In genomic region chr5:134070648-134070978, GRCh38 we compare ENCODE assay signal across 9 cellular contexts. TPM values are rescaled to one million over a fixed set of nuclear protein-coding genes. Genes with fewer than 3 reads are reported as not detected.
DNase-seq lines count a peak whose midpoint lies in the region; FAIRE-seq and TF ChIP-seq lines count a peak whose summit lies in the region.
"Had no signal": no experiment of that assay in that cellular context is flagged by ENCODE, and none has a peak within 500 bp of the region (broad histone marks: within the 10 kb centered on the region; RNA-seq: fewer than 3 reads in every experiment).

No MANE protein-coding gene starts in this region.

- H2AK5ac ChIP-seq in H1 (ENCODE audit: low read depth, low read length) = no peak overlapping the region

- no peak overlapping the region for H3K4ac ChIP-seq in H1 (replicated peaks; ENCODE audit: insufficient read length, low read depth, low read length)

- DNase-seq in BJ (ENCODE audit: low read depth) (no peak), H1 (ENCODE audit: low read depth in 1 of 2, low spot score in 2 of 2) (no peak), D341Med (ENCODE audit: low spot score) (no peak), NCI-H774 (lab: John Stamatoyannopoulos, UW) (no peak), NCI-H345 (lab: John Stamatoyannopoulos, UW) (no peak)
- DNase-seq in stimulated activated CD4-positive, alpha-beta T cell treated with anti-CD3 and anti-CD28 coated beads, Interleukin-15, amount 100 ng/mL, for 24 hours = no peak
- DNase-seq: amniotic stem cell had no signal

- TF ChIP-seq EP300 in H1 (IDR thresholded peaks at IDR 0.05; ENCODE audit: borderline replicate concordance in 1 of 2, low read depth in 2 of 2, low read length in 2 of 2) = no peak

- H3K79me2 ChIP-seq in H1 (ENCODE audit: control insufficient read depth in 1 of 2, insufficient read depth in 2 of 2, low read length in 2 of 2) = no peaks in the 10 kb centered on the region

- no peak for FAIRE-seq in H1 (lab: Jason Lieb, UNC)

- H3K4me2 ChIP-seq in H1 (ENCODE audit: insufficient read depth in 1 of 2, low read depth in 2 of 2, low read length in 2 of 2) = peak overlapping the region; percentile 56 to 77

- peak overlapping the region; percentile 43 for H3K9ac ChIP-seq in HUES6 (ENCODE audit: low read length)
- no peak overlapping the region for H3K9ac ChIP-seq in H1 (replicated peaks in 1 of 4; ENCODE audit: extremely low read depth in 1 of 4, low read depth in 3 of 4, low read length in 3 of 4)

- H3K9me3 ChIP-seq in HUES6 (ENCODE audit: control insufficient read depth, insufficient read depth, low read depth, low read length) = no peaks in the 10 kb centered on the region
- H3K9me3 ChIP-seq in H1 (ENCODE audit: insufficient read depth in 2 of 2, low read depth in 1 of 2, low read length in 1 of 2) = no peaks in the 10 kb centered on the region

- H2BK5ac ChIP-seq in H1 (ENCODE audit: low read depth, low read length) = no peak overlapping the region

- no peak overlapping the region for H4K91ac ChIP-seq in H1 (replicated peaks; ENCODE audit: insufficient read length, low read length)

- H2BK15ac ChIP-seq in H1 (ENCODE audit: low read length) = no peak overlapping the region

- TF ChIP-seq POLR2A in H1 (IDR thresholded peaks at IDR 0.05; ENCODE audit: control extremely low read depth in 1 of 2, low read depth in 2 of 2, low read length in 2 of 2) = no peak

- TF ChIP-seq RAD21 in H1 (IDR thresholded peaks at IDR 0.05 in 1 of 2, conservative IDR thresholded peaks at IDR 0.05 in 1 of 2; ENCODE audit: low read depth in 2 of 2, low read length in 2 of 2) = no peak

- TF ChIP-seq CTCF in BJ (IDR thresholded peaks at IDR 0.05; ENCODE audit: insufficient read depth, low read depth, low read length) (0 out of 2 replicates have a peak, but pooled peaks have one; percentile 6), H1 (IDR thresholded peaks at IDR 0.05; ENCODE audit: control extremely low read depth in 1 of 3, insufficient read depth in 1 of 3, low read depth in 1 of 3, low read length in 3 of 3) (no peak), nephron (IDR thresholded peaks at IDR 0.05; ENCODE audit: unreplicated experiment in 3 of 3) (no peak)

- H3K23me2 ChIP-seq in H1 (ENCODE audit: low read depth, low read length) = peaks cover 6% of the 10 kb centered on the region; the same call in 1 of the 2 replicates

- H2BK20ac ChIP-seq in H1 (ENCODE audit: low read length) = no peak overlapping the region; the same call in 1 of the 2 replicates

- H3K27me3 ChIP-seq in BJ (ENCODE audit: control insufficient read depth, insufficient read depth, low read length) (peaks cover 24% of the 10 kb centered on the region), HUES6 (ENCODE audit: control insufficient read depth, insufficient read depth, low read length) (peaks cover 8% of the 10 kb centered on the region; the same call in 1 of the 2 replicates), H1 (replicated peaks in 1 of 4; ENCODE audit: control insufficient read depth in 3 of 4, extremely low read depth in 1 of 4, insufficient read depth in 3 of 4, low read length in 3 of 4) (peaks cover 0 to 8% (median 3%) of the 10 kb centered on the region in 4 experiments; a peak in 4 of 7 replicates)

- WGBS in H1 (ENCODE audit: extremely low coverage in 1 of 2, insufficient coverage in 1 of 2, insufficient read length in 1 of 2, insufficient replicate concordance in 2 of 2, low coverage in 1 of 2, low lambda C conversion rate in 2 of 2, missing lambda C conversion rate in 1 of 2), 2 experiments = 45% methylated on average over 9 of the region's 9 CpGs; no CpG with 5 or more reads in 1 of the 2 experiments

- H3K4me3 Mint-ChIP-seq in nephron = peak overlapping the region; percentile 47 to 64 (median 52)

- H4K8ac ChIP-seq in H1 (ENCODE audit: extremely low read depth, insufficient read depth, low read length) = no peak overlapping the region

- no peak overlapping the region for H2BK120ac ChIP-seq in H1 (replicated peaks; ENCODE audit: low read depth, low read length)

- H3K27me3 Mint-ChIP-seq in nephron (ENCODE audit: low read depth) = peaks cover 13% of the 10 kb centered on the region

- no peaks in the 10 kb centered on the region for H4K20me1 ChIP-seq in H1 (replicated peaks in 1 of 2; ENCODE audit: control insufficient read depth in 1 of 2, insufficient read depth in 2 of 2, low read length in 2 of 2)

- no peak overlapping the region for H3K56ac ChIP-seq in H1 (replicated peaks; ENCODE audit: insufficient read length, low read depth, low read length)

- H3K36me3 ChIP-seq in BJ (ENCODE audit: control insufficient read depth, insufficient read depth, low read length) = no peaks in the 10 kb centered on the region
- no peaks in the 10 kb centered on the region for H3K36me3 ChIP-seq in HUES6 (ENCODE audit: control insufficient read depth, insufficient read depth, low read length)
- H3K36me3 ChIP-seq in H1 (ENCODE audit: control insufficient read depth in 2 of 4, insufficient read depth in 4 of 4, low read length in 3 of 4) = no peaks in the 10 kb centered on the region; a peak in 1 of 8 replicates

- H3K9me3 Mint-ChIP-seq in nephron = peaks cover 3% of the 10 kb centered on the region

- no peak overlapping the region for H3K14ac ChIP-seq in H1 (ENCODE audit: insufficient read length)

- H3K18ac ChIP-seq in H1 (ENCODE audit: extremely low read depth, low read length) = no peak overlapping the region

- no peaks in the 10 kb centered on the region for H3K36me3 Mint-ChIP-seq in nephron (ENCODE audit: low read depth)

- no peak overlapping the region for H4K5ac ChIP-seq in H1 (ENCODE audit: insufficient read length, low read depth, low read length)

- no peak overlapping the region for H3K27ac Mint-ChIP-seq in nephron

- H3K23ac ChIP-seq in H1 (ENCODE audit: insufficient read length) = no peak overlapping the region

- H3K4me1 ChIP-seq in HUES6 (ENCODE audit: control insufficient read depth, insufficient read depth, low read length) (peaks cover 18% of the 10 kb centered on the region), H1 (replicated peaks in 1 of 4; ENCODE audit: control insufficient read depth in 3 of 4, insufficient read depth in 4 of 4, low read length in 3 of 4) (peaks cover 0 to 7% (median 2%) of the 10 kb centered on the region in 4 experiments; a peak in 4 of 7 replicates)

- POLR2A ChIA-PET in BJ (lab: Charles Lee) (no interaction called here), H1 (lab: Charles Lee; ENCODE audit: partially characterized antibody) (interaction anchor here (0.7 kb wide), 1 partner anchor 42 kb away, joined by 3 read pairs; no protein-coding TSS in a partner anchor)

- peak overlapping the region; percentile 28 for H3K4me3 ChIP-seq in BJ (ENCODE audit: low read depth, low read length)
- peak overlapping the region; percentile 57 for H3K4me3 ChIP-seq in HUES6 (ENCODE audit: low read depth, low read length)
- H3K4me3 ChIP-seq in H1 (ENCODE audit: extremely low read depth in 1 of 4, insufficient read depth in 2 of 4, low read depth in 3 of 4, low read length in 4 of 4) = peak overlapping the region; percentile 14 to 57 (median 46); a peak in 7 of 8 replicates

- no peaks in the 10 kb centered on the region for H3K79me1 ChIP-seq in H1 (ENCODE audit: low read depth, low read length)

- CTCF ChIA-PET in BJ (lab: Yijun Ruan, JAX) (no interaction called here), H1 (lab: Charles Lee; ENCODE audit: partially characterized antibody) (interaction anchor here (2.5 kb wide), 1 partner anchor 31 kb away, joined by 14 read pairs; no protein-coding TSS in a partner anchor)

- H2BK12ac ChIP-seq in H1 (ENCODE audit: low read depth, low read length) = 0 out of 2 replicates have a peak overlapping the region, but pooled peaks have one; percentile 23

- H3K27ac ChIP-seq in HUES6 (ENCODE audit: low read depth, low read length) = peak overlapping the region; percentile 45; the same call in 1 of the 2 replicates
- no peak overlapping the region for H3K27ac ChIP-seq in H1 (ENCODE audit: low read depth, low read length)

- peaks cover 6% of the 10 kb centered on the region for H3K4me1 Mint-ChIP-seq in nephron

- H2AFZ ChIP-seq in H1 (ENCODE audit: low read length) = no peak overlapping the region

TF ChIP-seq in H1, 55 proteins besides CTCF, POLR2A, EP300 and RAD21 (continues in another document):
- TF ChIP-seq ZNF274 (IDR thresholded peaks at IDR 0.05; ENCODE audit: borderline replicate concordance, extremely low read depth, low read length) (no peak), SAP30 (IDR thresholded peaks at IDR 0.05; ENCODE audit: insufficient read depth, insufficient replicate concordance, low read length) (no peak), CBX8 (IDR thresholded peaks at IDR 0.05; ENCODE audit: borderline replicate concordance, low read depth, low read length) (no peak), GTF2F1 (IDR thresholded peaks at IDR 0.05; ENCODE audit: borderline replicate concordance, low read depth, low read length) (no peak), USF2 (IDR thresholded peaks at IDR 0.05; ENCODE audit: low read length) (no peak), TAF1 (IDR thresholded peaks at IDR 0.05; ENCODE audit: low read depth, low read length) (no peak), RFX5 (IDR thresholded peaks at IDR 0.05; ENCODE audit: borderline replicate concordance, low read depth, low read length) (no peak)

RNA-seq across cellular contexts. Expression of gene TCF7, which starts 43.9 kb away (rescaled TPM):
- polyA plus RNA-seq in BJ (2011; rRNA removed) = 0.78 and 0.86 TPM in 2 replicates
- polyA minus RNA-seq in BJ (2011; rRNA and poly(A)+ RNA removed) = 1.7 and 3.7 TPM in 2 replicates
- total RNA-seq in H1 (2021; fragmentation: NEBNext Ultra II Directional; extraction: Animal tissue kit (Norgen Biotek cat#: 25700)) = 6.8 and 8.5 TPM in 2 replicates
- 4.7 and 5.7 TPM in 2 replicates for polyA plus RNA-seq in H1 (2011; rRNA removed)
- 4.2 TPM for polyA plus RNA-seq in H1 (2011; cell fraction: cytosol; rRNA removed)
- polyA plus RNA-seq in H1 (2011; cell fraction: nucleus; rRNA removed) = 10.6 TPM
- 6.8 to 10.4 TPM (median 8.2 TPM) in 4 replicates for polyA plus RNA-seq in H1 (2012, experiment 1 of 2)
- polyA plus RNA-seq in H1 (2012, experiment 2 of 2) = 4.8 TPM
- 6.7 TPM for polyA plus RNA-seq in H1 (2013, experiment 1 of 2)
- 7.1 TPM for polyA plus RNA-seq in H1 (2013, experiment 2 of 2)
- polyA minus RNA-seq in H1 (2011; rRNA and poly(A)+ RNA removed) = 8.4 and 9.1 TPM in 2 replicates
- 8.4 TPM for polyA minus RNA-seq in H1 (2011; cell fraction: cytosol; rRNA and poly(A)+ RNA removed)
- 21.1 TPM for polyA minus RNA-seq in H1 (2011; cell fraction: nucleus; rRNA and poly(A)+ RNA removed)
